Comparison of ENCODE assay signal across 8 cellular contexts in the genomic region with DNA sequence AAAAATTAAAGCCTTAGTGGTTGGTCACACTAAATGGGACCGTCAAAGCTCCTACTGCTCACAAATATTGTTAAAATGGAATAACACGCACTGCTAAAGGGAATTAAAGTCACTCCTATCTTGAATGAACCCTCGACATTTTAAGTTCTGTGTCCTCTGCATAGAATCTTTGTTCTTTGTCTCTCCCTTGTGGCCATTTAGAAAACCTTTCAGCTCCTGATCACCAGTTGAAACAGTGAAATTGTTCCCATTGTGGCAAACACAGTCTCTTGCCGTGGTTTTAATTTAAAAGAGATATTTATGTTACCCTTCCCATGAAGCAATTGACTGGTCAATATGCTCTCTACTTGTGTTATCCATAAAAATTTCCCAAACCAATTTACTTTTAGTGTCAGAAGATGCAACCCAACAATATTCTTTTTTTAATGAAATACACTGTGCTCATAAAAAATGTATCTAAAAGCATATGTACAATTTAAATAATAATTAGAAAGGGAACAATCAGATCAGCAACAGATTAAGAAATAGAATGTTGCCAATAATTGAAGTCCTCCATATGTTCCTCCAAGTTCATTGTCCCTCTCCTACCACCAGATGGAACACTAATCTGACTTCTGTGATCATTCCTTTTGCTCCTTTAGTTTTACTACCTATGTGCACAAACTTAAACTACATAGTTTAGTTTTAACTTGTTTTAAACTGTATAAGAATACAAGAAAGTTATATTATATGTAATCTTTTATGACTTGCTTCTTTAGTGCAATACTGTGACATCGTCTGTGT. TPM values are rescaled to one million over a fixed set of nuclear protein-coding genes. Genes with fewer than 3 reads are reported as not detected.
DNase-seq lines count a peak whose midpoint lies in the region; ATAC-seq and TF ChIP-seq lines count a peak whose summit lies in the region.
"Not testable (repeated sequence)": the region's sequence is repeated elsewhere in the genome, so short reads cannot be mapped to it uniquely, and the experiment has no call there.

No MANE protein-coding gene starts in this region.

- not testable (repeated sequence) for TF ChIP-seq CTCF in WTC11 (IDR thresholded peaks at IDR 0.05)
- TF ChIP-seq CTCF in epithelial cell of proximal tubule (conservative IDR thresholded peaks at IDR 0.05; ENCODE audit: low read depth, low read length) (peak; percentile 67), liver (IDR thresholded peaks at IDR 0.05; ENCODE audit: low read depth, low read length, missing input control) (peak; percentile 74)

- H3K27ac Mint-ChIP-seq in WTC11, result not testable (repeated sequence)

- not testable (repeated sequence) for H3K9me3 Mint-ChIP-seq in WTC11

- not testable (repeated sequence) for H3K27me3 ChIP-seq in liver (ENCODE audit: control insufficient read depth in 4 of 4, insufficient read depth in 4 of 4, low read length in 3 of 4)

- CTCF ChIA-PET in WTC11 (lab: Charles Lee), result interaction anchor here (0.6 to 1.7 kb wide), 5 partner anchors 9 to 927 kb away, joined by 3 to 10 read pairs (median 4); no protein-coding TSS in a partner anchor

- TF ChIP-seq RAD21 in liver (IDR thresholded peaks at IDR 0.05), result peak; percentile 89 to 90

- not testable (repeated sequence) for H3K4me1 ChIP-seq in liver (ENCODE audit: control insufficient read depth in 4 of 4, insufficient read depth in 4 of 4, low read length in 3 of 4)

- H3K36me3 ChIP-seq in liver (ENCODE audit: control insufficient read depth in 4 of 4, insufficient read depth in 3 of 4, low read depth in 1 of 4, low read length in 3 of 4), result not testable (repeated sequence)

- DNase-seq in DMS114 treated with DMSO at 0.1 percent for 48 hours (lab: John Stamatoyannopoulos, UW; ENCODE audit: unreplicated experiment) (peak; percentile 40), NCI-H2196 (lab: John Stamatoyannopoulos, UW; ENCODE audit: unreplicated experiment) (peak; percentile 7), epithelial cell of proximal tubule (ENCODE audit: low read depth) (peak; percentile 16), superior temporal gyrus (ENCODE audit: extremely low spot score) (peak; percentile 76)
- DNase-seq in WTC11 (ENCODE audit: low spot score), result not testable (repeated sequence)

- ATAC-seq in GM19438 (IDR thresholded peaks at IDR 0.05; ENCODE audit: low read depth, unreplicated experiment), result peak; percentile 86
- ATAC-seq in HG03280 (IDR thresholded peaks at IDR 0.05; ENCODE audit: unreplicated experiment), result peak; percentile 57
- peak; percentile 81 for ATAC-seq in WTC11

- H3K27me3 Mint-ChIP-seq in WTC11 (ENCODE audit: low read depth), result not testable (repeated sequence)

- not testable (repeated sequence) for H3K36me3 Mint-ChIP-seq in WTC11

- H3K27ac ChIP-seq in liver (ENCODE audit: low read depth in 1 of 2, low read length in 2 of 2), result not testable (repeated sequence)

- 20% methylated on average over 5 of the region's 5 CpGs for WGBS in liver

- POLR2A ChIA-PET in WTC11 (lab: Charles Lee), result not testable (repeated sequence)

- not testable (repeated sequence) for H3K4me1 Mint-ChIP-seq in WTC11

- not testable (repeated sequence) for H3K4me3 Mint-ChIP-seq in WTC11

- H3K9ac ChIP-seq in liver (ENCODE audit: low read depth in 1 of 2, low read length in 2 of 2), result not testable (repeated sequence)

- not testable (repeated sequence) for H3K4me3 ChIP-seq in epithelial cell of proximal tubule (ENCODE audit: low read depth, low read length); liver (ENCODE audit: low read depth in 1 of 3, low read length in 3 of 3)

- H3K9me3 ChIP-seq in liver (ENCODE audit: control insufficient read depth in 4 of 4, low read length in 3 of 4), result not testable (repeated sequence)

RNA-seq across cellular contexts. Expression of a gene that starts 20.3 kb away (rescaled TPM):
- total RNA-seq in WTC11 (2021) (not detected in 3 replicates), epithelial cell of proximal tubule (0.06 TPM in 1 of 2 replicates, not detected in the other), liver (under 1 TPM in 1 of 2 donors, not detected in 1; 0.33 TPM)
- polyA plus RNA-seq in liver, result under 1 TPM in 1 of 2 donors, not detected in 1; 0.11 TPM
